8 cellular contexts compared by ENCODE assay signal in the genomic region with DNA sequence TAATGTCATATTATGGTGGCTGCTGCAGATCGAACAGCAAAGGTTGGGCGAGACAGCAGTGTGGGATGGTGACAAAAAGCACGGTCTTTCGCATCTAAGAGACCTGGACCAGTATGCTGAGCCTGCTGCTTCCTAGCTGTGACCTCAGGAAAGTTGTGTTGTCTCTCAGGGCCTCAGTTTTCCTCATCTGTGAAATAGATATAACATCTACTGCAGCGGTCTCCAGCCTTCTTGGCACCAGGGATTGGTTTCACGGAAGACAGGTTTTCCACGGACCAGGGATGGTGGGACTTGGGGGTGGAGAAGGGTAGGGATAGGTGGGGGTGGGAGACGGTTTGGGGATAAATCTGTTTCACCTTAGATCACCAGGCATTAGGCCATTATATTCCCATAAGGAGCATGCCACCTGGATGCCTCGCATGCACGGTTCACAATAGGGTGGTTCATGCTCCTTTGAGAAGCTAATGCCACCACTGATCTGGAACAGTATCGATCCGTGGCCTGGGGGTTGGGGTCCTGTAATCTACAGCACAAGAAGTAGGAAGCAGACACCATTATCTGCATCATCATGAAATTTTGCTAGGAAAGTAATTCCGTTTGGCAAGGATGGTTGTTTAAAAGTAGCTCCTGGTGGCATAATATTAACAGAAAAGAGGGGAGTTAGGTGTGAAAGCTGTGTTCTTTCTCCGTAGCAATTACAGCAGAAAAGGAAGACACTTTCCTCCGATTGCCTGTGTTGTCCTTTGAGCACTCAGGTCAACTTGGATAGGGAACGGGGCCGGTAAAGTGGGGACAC. TPM values are rescaled to one million over a fixed set of nuclear protein-coding genes. Genes with fewer than 3 reads are reported as not detected.
DNase-seq lines count a peak whose midpoint lies in the region; ATAC-seq, FAIRE-seq and TF ChIP-seq lines count a peak whose summit lies in the region.
"Had no signal": no experiment of that assay in that cellular context is flagged by ENCODE, and none has a peak within 500 bp of the region (broad histone marks: within the 10 kb centered on the region; RNA-seq: fewer than 3 reads in every experiment).

No MANE protein-coding gene starts in this region.

- no peak for TF ChIP-seq CTCF in astrocyte (IDR thresholded peaks at IDR 0.05; ENCODE audit: insufficient read depth, low read depth, low read length)
- TF ChIP-seq CTCF in gastroesophageal sphincter (IDR thresholded peaks at IDR 0.05), result no peak
- no peak for TF ChIP-seq CTCF in stomach (IDR thresholded peaks at IDR 0.05)

- peaks cover 14% of the 10 kb centered on the region for H3K36me3 Mint-ChIP-seq in astrocyte (ENCODE audit: low read depth, unreplicated experiment)

- H3K9me3 ChIP-seq in astrocyte (ENCODE audit: insufficient read depth, low read depth, low read length), result no peaks in the 10 kb centered on the region
- H3K9me3 ChIP-seq in gastroesophageal sphincter, result no peaks in the 10 kb centered on the region
- no peaks in the 10 kb centered on the region for H3K9me3 ChIP-seq in stomach

- no peak overlapping the region for H3K9ac ChIP-seq in astrocyte (ENCODE audit: low read length)

- peak overlapping the region; percentile 0 for H3K4me3 Mint-ChIP-seq in astrocyte (ENCODE audit: unreplicated experiment)

- WGBS in gastroesophageal sphincter (ENCODE audit: low coverage in 1 of 2), 2 donors, result 89 to 96% methylated on average over 8 to 12 of the region's 17 CpGs
- 95 to 96% (median 96%) methylated on average over 17 of the region's 17 CpGs for WGBS in stomach, 5 donors

- H3K9me3 Mint-ChIP-seq in astrocyte (ENCODE audit: unreplicated experiment), result no peaks in the 10 kb centered on the region

- H2AFZ ChIP-seq in astrocyte (ENCODE audit: low read depth, low read length), result no peak overlapping the region

- intact Hi-C loops in stomach (cut with DNase I; ENCODE audit: low total_unique reads), result loop anchor here (10.0 kb wide), 1 partner anchor 539 kb away; no protein-coding TSS in a partner anchor

- TF ChIP-seq EP300 in gastroesophageal sphincter (IDR thresholded peaks at IDR 0.05) (no peak), stomach (IDR thresholded peaks at IDR 0.05) (no peak)

- peaks cover 28% of the 10 kb centered on the region for H3K4me1 Mint-ChIP-seq in astrocyte (ENCODE audit: low read depth, unreplicated experiment)

- peaks cover 42% of the 10 kb centered on the region for H3K4me1 ChIP-seq in astrocyte (ENCODE audit: insufficient read depth, low read length)
- peaks cover 23 to 50% (median 28%) of the 10 kb centered on the region in 3 donors for H3K4me1 ChIP-seq in gastroesophageal sphincter
- H3K4me1 ChIP-seq in stomach, result peaks cover 26 to 54% (median 39%) of the 10 kb centered on the region in 4 donors

- no peak for TF ChIP-seq POLR2A in gastroesophageal sphincter (IDR thresholded peaks at IDR 0.05)
- TF ChIP-seq POLR2A in stomach (IDR thresholded peaks at IDR 0.05), result no peak

- peaks cover 15% of the 10 kb centered on the region for H3K79me2 ChIP-seq in astrocyte (ENCODE audit: insufficient read depth, low read length)

- no peaks in the 10 kb centered on the region for H3K27me3 Mint-ChIP-seq in astrocyte (ENCODE audit: low read depth, unreplicated experiment)

- no peak for FAIRE-seq in astrocyte (lab: Jason Lieb, UNC)

- no peak overlapping the region for H3K4me2 ChIP-seq in astrocyte (ENCODE audit: low read length)

- peaks cover 33% of the 10 kb centered on the region for H4K20me1 ChIP-seq in astrocyte (ENCODE audit: insufficient read depth, low read length)

- DNase-seq in M059J (ENCODE audit: low read depth) (peak; percentile 25), astrocyte (ENCODE audit: low read depth) (peak; percentile 38), stomach (no peak), H7 (no peak)
- DNase-seq: NCI-H1105 treated with DMSO at 0.1 percent for 48 hours had no signal

- peak overlapping the region; percentile 50 for H3K27ac Mint-ChIP-seq in astrocyte (ENCODE audit: unreplicated experiment)

- peaks cover 28% of the 10 kb centered on the region for H3K36me3 ChIP-seq in astrocyte (ENCODE audit: insufficient read depth, low read length)
- peaks cover 5 to 41% of the 10 kb centered on the region in 2 donors for H3K36me3 ChIP-seq in gastroesophageal sphincter
- H3K36me3 ChIP-seq in stomach, result peaks cover 29 to 45% (median 36%) of the 10 kb centered on the region in 4 donors
- peaks cover 2% of the 10 kb centered on the region for H3K36me3 ChIP-seq in H7 (replicated peaks; ENCODE audit: control insufficient read depth, insufficient read depth, low read length)

- H3K4me3 ChIP-seq in astrocyte (ENCODE audit: insufficient read depth, low read depth, low read length) (no peak overlapping the region), gastroesophageal sphincter (no peak overlapping the region), stomach (no peak overlapping the region), H7 (ENCODE audit: insufficient read depth, low read depth, low read length) (no peak overlapping the region)

- ATAC-seq in gastroesophageal sphincter (no peak), HG02610 (IDR thresholded peaks at IDR 0.05; ENCODE audit: unreplicated experiment) (no peak), GM18498 (IDR thresholded peaks at IDR 0.05; ENCODE audit: unreplicated experiment) (no peak)

- H3K27ac ChIP-seq in astrocyte (ENCODE audit: low read depth, low read length), result no peak overlapping the region
- peak overlapping the region; percentile 93 to 100 (median 100) for H3K27ac ChIP-seq in gastroesophageal sphincter
- peak overlapping the region in 4 of 5 donors; percentile 100 for H3K27ac ChIP-seq in stomach

- H3K27me3 ChIP-seq in astrocyte (ENCODE audit: insufficient read depth, low read length) (no peaks in the 10 kb centered on the region), gastroesophageal sphincter (no peaks in the 10 kb centered on the region), stomach (no peaks in the 10 kb centered on the region), H7 (ENCODE audit: control insufficient read depth, insufficient read depth, low read length) (no peaks in the 10 kb centered on the region)

RNA-seq across cellular contexts. Expression of a gene that starts 10.8 kb away (rescaled TPM):
- total RNA-seq in M059J (2014; rRNA removed; shearing (Covaris generic)), result 4.8 and 9.9 TPM in 2 replicates
- total RNA-seq in astrocyte, result 250 and 319 TPM in 2 replicates
- total RNA-seq in gastroesophageal sphincter, result 100 to 1,000 TPM in 2 of 4 donors, 10 to 100 TPM in 2; 90.3 to 113 (median 105) TPM
- 100 to 1,000 TPM in 4 of 5 donors, 10 to 100 TPM in 1; 78.2 to 187 (median 119) TPM for total RNA-seq in stomach
- polyA plus RNA-seq in stomach, result 10 to 100 TPM; 25.9 to 57.0 (median 31.4) TPM
- 7.6 and 9.8 TPM in 2 replicates for total RNA-seq in H7 (2014; rRNA removed; shearing (Covaris generic))

Comparison
In these comparisons a context has a peak if more than half of its experiments do, and no peak if none do; other contexts are left out.
1. DNase-seq: peak in M059J (single experiment) and astrocyte (single experiment); none in stomach (single experiment) and H7 (single experiment).